Comparison of ENCODE assay signal across 6 cellular contexts in the genomic region with DNA sequence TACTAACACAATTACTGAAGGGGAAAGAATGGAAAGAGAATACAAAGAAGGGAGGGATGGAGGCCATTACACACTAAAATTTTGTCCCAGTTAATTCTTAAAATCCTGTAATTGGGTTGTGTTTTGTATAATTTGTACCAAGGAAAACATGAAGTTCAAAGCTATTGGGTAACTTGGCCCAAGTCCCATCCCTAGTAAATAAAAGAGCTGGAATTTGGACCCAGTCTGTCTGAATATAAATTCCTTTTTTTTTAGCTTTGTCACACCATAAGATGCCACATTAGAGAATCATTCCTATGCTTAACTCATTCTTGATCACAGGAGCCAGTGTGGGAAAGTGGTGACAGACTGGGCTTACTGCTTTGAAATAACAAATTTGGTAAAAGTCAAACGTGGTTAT.
"Had no signal": no experiment of that assay in that cellular context is flagged by ENCODE, and none has a peak within 500 bp of the region (broad histone marks: within the 10 kb centered on the region; RNA-seq: fewer than 3 reads in every experiment).

No MANE protein-coding gene starts in this region.

- DNase-seq: IMR-90, KBM-7, KG1 had no signal

- ATAC-seq: K562 had no signal

- FAIRE-seq: K562 had no signal

- H3K4me3 ChIP-seq: K562 had no signal

- H3K9ac ChIP-seq: KMS-11 had no signal

- H3K4me2 ChIP-seq: KMS-11 had no signal

- H3K27ac ChIP-seq: HL-60, KMS-11 had no signal
